Comparison of ENCODE assay signal across 1 cellular context in genomic region chr10:36253731-36254130, GRCh38.
TF ChIP-seq lines count a peak whose summit lies in the region.

No MANE protein-coding gene starts in this region.

TF ChIP-seq in A549, 52 proteins besides CTCF, POLR2A, EP300 and RAD21 (continued from another document):
- no peak for TF ChIP-seq PBX3 (IDR thresholded peaks at IDR 0.05)
- no peak for TF ChIP-seq SREBF2 (IDR thresholded peaks at IDR 0.05)
